In the genomic region with DNA sequence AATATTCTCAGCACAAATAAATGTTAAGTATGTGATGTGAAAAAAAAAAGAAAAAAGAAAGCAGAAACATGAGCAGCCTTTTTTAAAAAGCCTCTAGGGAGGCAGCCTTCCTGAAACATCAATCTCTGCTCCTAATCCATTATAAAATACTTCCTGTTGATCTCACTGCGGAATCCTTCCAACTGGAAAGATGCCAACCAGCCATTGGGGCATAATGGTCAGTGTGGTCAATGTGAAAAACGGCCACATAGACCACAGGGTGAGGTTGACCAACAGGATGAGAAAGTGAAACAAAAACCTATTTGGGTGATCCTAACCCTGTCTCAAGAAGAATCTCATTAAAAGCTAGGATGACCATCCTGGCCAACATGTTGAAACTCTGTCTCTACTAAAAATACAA, we compare ENCODE assay signal across 10 cellular contexts. TPM values are rescaled to one million over a fixed set of nuclear protein-coding genes. Genes with fewer than 3 reads are reported as not detected.
DNase-seq lines count a peak whose midpoint lies in the region; ATAC-seq and TF ChIP-seq lines count a peak whose summit lies in the region.
"Had no signal": no experiment of that assay in that cellular context is flagged by ENCODE, and none has a peak within 500 bp of the region (broad histone marks: within the 10 kb centered on the region; RNA-seq: fewer than 3 reads in every experiment).

No MANE protein-coding gene starts in this region.

- H3K9me3 Mint-ChIP-seq in mesothelial cell of epicardium: peaks cover 4% of the 10 kb centered on the region
- H3K9me3 Mint-ChIP-seq: activated B cell treated with CpG ODN at 0.5 μM for 24 hours had no signal

- peaks cover 2% of the 10 kb centered on the region for H3K4me1 Mint-ChIP-seq in mesothelial cell of epicardium
- H3K4me1 Mint-ChIP-seq: activated B cell treated with CpG ODN at 0.5 μM for 24 hours had no signal

- peak; percentile 81 to 97 (median 87) for ATAC-seq in right lobe of liver

- no peaks in the 10 kb centered on the region for H3K27me3 ChIP-seq in right lobe of liver

- TF ChIP-seq POLR2A in right lobe of liver (IDR thresholded peaks at IDR 0.05): no peak

- peaks cover 0 to 48% (median 1%) of the 10 kb centered on the region in 4 donors for H3K36me3 ChIP-seq in right lobe of liver

- no peaks in the 10 kb centered on the region for H3K4me1 ChIP-seq in right lobe of liver

- peak overlapping the region in 2 of 3 donors; percentile 8 to 10 for H3K27ac ChIP-seq in right lobe of liver

- WGBS in right lobe of liver (ENCODE audit: insufficient coverage, low coverage, low lambda C conversion rate, missing lambda C conversion rate): 9% methylated on average over 2 of the region's 2 CpGs

- TF ChIP-seq CTCF in HFF-Myc (IDR thresholded peaks at IDR 0.05; ENCODE audit: low read depth, low read length, missing control alignments) (no peak), right lobe of liver (IDR thresholded peaks at IDR 0.05) (no peak), mesothelial cell of epicardium (IDR thresholded peaks at IDR 0.05; ENCODE audit: unreplicated experiment) (no peak)

- no peak overlapping the region for H3K4me3 Mint-ChIP-seq in mesothelial cell of epicardium
- H3K4me3 Mint-ChIP-seq: activated B cell treated with CpG ODN at 0.5 μM for 24 hours had no signal

- H3K27me3 Mint-ChIP-seq in mesothelial cell of epicardium (ENCODE audit: low read depth): peaks cover 28% of the 10 kb centered on the region
- H3K27me3 Mint-ChIP-seq: activated B cell treated with CpG ODN at 0.5 μM for 24 hours had no signal

- H3K36me3 Mint-ChIP-seq in mesothelial cell of epicardium: no peaks in the 10 kb centered on the region

- no peaks in the 10 kb centered on the region for H3K9me3 ChIP-seq in right lobe of liver

- DNase-seq in Ammon's horn (ENCODE audit: low spot score): peak; percentile 33
- peak; percentile 27 for DNase-seq in HFF-Myc (ENCODE audit: extremely low read depth, low read depth)
- peak; percentile 98 for DNase-seq in amniotic epithelial cell (ENCODE audit: low read depth)
- DNase-seq in right lobe of liver: peak in 2 of 3 donors; percentile 39 to 55
- DNase-seq in SKM-1 (lab: John Stamatoyannopoulos, UW; ENCODE audit: unreplicated experiment): no peak
- no peak for DNase-seq in NCI-H1694 treated with DMSO at 0.1 percent for 48 hours (lab: John Stamatoyannopoulos, UW)
- no peak for DNase-seq in D341Med (ENCODE audit: low spot score)
- DNase-seq in mesothelial cell of epicardium (ENCODE audit: low spot score in 2 of 2, unreplicated experiment in 2 of 2): no peak
- DNase-seq: activated B cell treated with CpG ODN at 0.5 μM for 24 hours; stimulated activated CD4-positive, alpha-beta T cell treated with anti-CD3 and anti-CD28 coated beads, Interleukin-12 subunit alpha, Interleukin-12 subunit beta, amount 100 ng/mL, for 4 hours had no signal

- H3K27ac Mint-ChIP-seq in mesothelial cell of epicardium: no peak overlapping the region
- H3K27ac Mint-ChIP-seq: activated B cell treated with CpG ODN at 0.5 μM for 24 hours had no signal

- H3K4me3 ChIP-seq in HFF-Myc (replicated peaks; ENCODE audit: low read depth, low read length) (no peak overlapping the region), right lobe of liver (no peak overlapping the region)

- intact Hi-C loops in right lobe of liver (cut with DNase I): no loop called here

RNA-seq across cellular contexts. Expression of a gene that starts 26.1 kb away (rescaled TPM):
- 10 to 100 TPM; 21.8 to 44.0 (median 29.9) TPM for total RNA-seq in right lobe of liver
- total RNA-seq in mesothelial cell of epicardium: 2.6 to 4.5 TPM (median 3.3 TPM) in 3 replicates
- total RNA-seq: activated B cell treated with CpG ODN at 0.5 μM for 24 hours had no signal

Comparison
In these comparisons a context has a peak if more than half of its experiments do, and no peak if none do; other contexts are left out.
1. DNase-seq: peak in Ammon's horn (single experiment), HFF-Myc (single experiment), amniotic epithelial cell (single experiment) and right lobe of liver (2 of 3); none in SKM-1 (single experiment), NCI-H1694 treated with DMSO at 0.1 percent for 48 hours (single experiment), D341Med (single experiment) and mesothelial cell of epicardium (0 of 2).